1 cellular context compared by ENCODE assay signal in genomic region chr6:90231308-90231707, GRCh38.
TF ChIP-seq lines count a peak whose summit lies in the region.

No MANE protein-coding gene starts in this region.

TF ChIP-seq in endothelial cell of umbilical vein, 7 proteins besides CTCF, POLR2A, EP300 and RAD21:
- no peak for TF ChIP-seq FOS (IDR thresholded peaks at IDR 0.05; ENCODE audit: borderline replicate concordance, insufficient read depth, low read length)
- TF ChIP-seq MYC (IDR thresholded peaks at IDR 0.05; ENCODE audit: low read depth, low read length): no peak
- TF ChIP-seq GATA2 (IDR thresholded peaks at IDR 0.05; ENCODE audit: insufficient read depth, insufficient read length, low read depth, low read length): peak; percentile 25
TF ChIP-seq in endothelial cell of umbilical vein: peak in this region for 1.
